Comparison of ENCODE assay signal across 8 cellular contexts in the genomic region with DNA sequence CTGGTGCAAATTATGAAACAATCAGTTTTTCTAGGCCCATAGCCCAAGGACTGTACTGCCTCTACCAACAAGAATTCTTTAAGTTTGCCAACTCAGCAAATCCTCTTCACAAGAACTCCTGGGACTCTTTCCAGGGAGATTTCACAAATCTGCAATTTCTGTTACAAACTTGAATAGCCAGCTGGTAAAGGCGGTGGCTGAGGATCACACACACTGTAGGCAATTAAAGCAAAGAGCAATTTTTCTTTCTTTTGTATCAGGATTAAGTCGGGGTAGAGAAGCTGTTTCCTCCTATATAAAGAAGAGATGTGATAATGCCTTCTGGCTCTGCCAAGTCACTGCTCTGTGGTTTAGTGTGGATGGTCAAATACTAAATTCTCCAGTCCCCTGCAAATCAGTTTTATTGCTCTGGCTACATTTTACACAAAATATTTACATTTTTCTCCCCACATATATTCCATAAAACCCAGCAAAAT. TPM values are rescaled to one million over a fixed set of nuclear protein-coding genes. Genes with fewer than 3 reads are reported as not detected.
A peak's percentile ranks its signal among the peaks of the same experiment; 100 is the strongest.
DNase-seq lines count a peak whose midpoint lies in the region; ATAC-seq and TF ChIP-seq lines count a peak whose summit lies in the region.

No MANE protein-coding gene starts in this region.

- H2AFZ ChIP-seq in HCT116 (ENCODE audit: low read depth, low read length, poor library complexity, severe bottlenecking) = no peak overlapping the region

- H3K4me2 ChIP-seq in HCT116 (ENCODE audit: low read length) = peak overlapping the region; percentile 75
- H3K4me2 ChIP-seq in skeletal muscle satellite cell (ENCODE audit: low read length) = peak overlapping the region; percentile 78

- H3K4me3 ChIP-seq in A673 (ENCODE audit: low read depth, low read length, poor library complexity, severe bottlenecking) = peak overlapping the region; percentile 81
- H3K4me3 ChIP-seq in HCT116 (replicated peaks in 1 of 2; ENCODE audit: low read depth in 1 of 2, low read length in 2 of 2) = peak overlapping the region; percentile 72 to 92; a peak in 3 of 4 replicates
- H3K4me3 ChIP-seq in heart right ventricle = peak overlapping the region in 4 of 10 donors; percentile 79 to 89 (median 82)
- H3K4me3 ChIP-seq in skeletal muscle satellite cell (ENCODE audit: low read length) = peak overlapping the region; percentile 93

- no peaks in the 10 kb centered on the region for H3K9me3 Mint-ChIP-seq in activated CD8-positive, alpha-beta T cell treated with anti-CD3 and anti-CD28 coated beads, Interleukin-2, amount 10 ng/mL, durations not matched to agents 7 days and 5 days (ENCODE audit: insufficient read depth)

- no peaks in the 10 kb centered on the region for H4K20me1 ChIP-seq in HCT116 (ENCODE audit: insufficient read depth)

- peak; percentile 95 for DNase-seq in A673 (ENCODE audit: low spot score)
- no peak for DNase-seq in HCT116 (ENCODE audit: low read depth, low spot score)
- DNase-seq in activated CD8-positive, alpha-beta T cell treated with anti-CD3 and anti-CD28 coated beads, Interleukin-2, amount 10 ng/mL, durations not matched to agents 7 days and 5 days = no peak
- no peak for DNase-seq in heart right ventricle
- DNase-seq in NCI-H524 treated with DMSO at 0.1 percent for 48 hours (lab: John Stamatoyannopoulos, UW) = no peak
- DNase-seq in cortex of kidney (lab: John Stamatoyannopoulos, UW) = no peak

- TF ChIP-seq POLR2A in HCT116 (IDR thresholded peaks at IDR 0.05; ENCODE audit: borderline replicate concordance, extremely low read depth, insufficient read depth, insufficient read length) = no peak

- RAD21 ChIA-PET in HCT116 (lab: Charles Lee; ENCODE audit: low non-redundant PET in 1 of 2, low total read pairs in 2 of 2, uncharacterized antibody in 2 of 2, unreplicated experiment in 2 of 2) = no interaction called here

- peaks cover 38% of the 10 kb centered on the region for H3K79me2 ChIP-seq in HCT116 (ENCODE audit: insufficient read depth, low read length)

- no TSS peak for BruUV-seq in A673 (replicated peaks; lab: Mats Ljungman, UMichigan)
- BruUV-seq in HCT116 (replicated peaks; lab: Mats Ljungman, UMichigan) = no TSS peak

- peaks cover 26% of the 10 kb centered on the region for H3K4me1 ChIP-seq in A673 (ENCODE audit: insufficient read depth, low read length, poor library complexity, severe bottlenecking)
- peaks cover 12 to 23% of the 10 kb centered on the region in 2 experiments for H3K4me1 ChIP-seq in HCT116 (ENCODE audit: control insufficient read depth in 1 of 2, insufficient read depth in 2 of 2, low read length in 2 of 2)
- H3K4me1 ChIP-seq in heart right ventricle = peaks cover 4 to 39% (median 22%) of the 10 kb centered on the region in 9 donors
- peaks cover 18% of the 10 kb centered on the region for H3K4me1 ChIP-seq in skeletal muscle satellite cell (ENCODE audit: control insufficient read depth, insufficient read depth, low read length)

- H3K27me3 Mint-ChIP-seq in activated CD8-positive, alpha-beta T cell treated with anti-CD3 and anti-CD28 coated beads, Interleukin-2, amount 10 ng/mL, durations not matched to agents 7 days and 5 days (ENCODE audit: low read depth) = peaks cover 2% of the 10 kb centered on the region

- no peak overlapping the region for H3K27ac Mint-ChIP-seq in activated CD8-positive, alpha-beta T cell treated with anti-CD3 and anti-CD28 coated beads, Interleukin-2, amount 10 ng/mL, durations not matched to agents 7 days and 5 days

- intact Hi-C loops in A673 (cut with micrococcal nuclease; ENCODE audit: unreplicated experiment) (loop anchor here (2.0 to 5.0 kb wide), 3 partner anchors 64 to 131 kb away; partner anchors contain the start of gene UCK2), HCT116 (cut with micrococcal nuclease) (loop anchor here (5.0 kb wide), 2 partner anchors 64 to 94 kb away; partner anchors contain the start of gene MGST3), heart right ventricle (cut with DNase I) (loop anchor here in 5 of 10 donors (5.0 to 10.0 kb wide), 6 partner anchors 64 to 322 kb away; partner anchors contain the start of gene MGST3 (in 2 of the 5))

- H3K9me2 ChIP-seq in HCT116 (ENCODE audit: insufficient read depth) = no peaks in the 10 kb centered on the region

- peak overlapping the region; percentile 100 for H3K4me3 Mint-ChIP-seq in activated CD8-positive, alpha-beta T cell treated with anti-CD3 and anti-CD28 coated beads, Interleukin-2, amount 10 ng/mL, durations not matched to agents 7 days and 5 days

- TF ChIP-seq CTCF in A673 (conservative IDR thresholded peaks at IDR 0.05; ENCODE audit: low read depth, low read length) (no peak), HCT116 (IDR thresholded peaks at IDR 0.05 in 2 of 3, conservative IDR thresholded peaks at IDR 0.05 in 1 of 3; ENCODE audit: borderline replicate concordance in 1 of 3, insufficient read depth in 1 of 3, low read depth in 2 of 3, low read length in 2 of 3) (no peak), heart right ventricle (IDR thresholded peaks at IDR 0.05) (no peak)

- H3K27me3 ChIP-seq in A673 (replicated peaks; ENCODE audit: insufficient read depth, low read depth, low read length, poor library complexity) = no peaks in the 10 kb centered on the region
- no peaks in the 10 kb centered on the region for H3K27me3 ChIP-seq in HCT116 (ENCODE audit: insufficient read depth, low read length)
- no peaks in the 10 kb centered on the region for H3K27me3 ChIP-seq in heart right ventricle
- no peaks in the 10 kb centered on the region for H3K27me3 ChIP-seq in skeletal muscle satellite cell (ENCODE audit: control insufficient read depth, insufficient read depth, low read length)

- peaks cover 33% of the 10 kb centered on the region for H3K4me1 Mint-ChIP-seq in activated CD8-positive, alpha-beta T cell treated with anti-CD3 and anti-CD28 coated beads, Interleukin-2, amount 10 ng/mL, durations not matched to agents 7 days and 5 days (ENCODE audit: low read depth)

- H3K27ac ChIP-seq in A673 (ENCODE audit: low read depth, low read length, poor library complexity, severe bottlenecking) (peak overlapping the region; percentile 97), HCT116 (ENCODE audit: low read depth, low read length) (no peak overlapping the region), heart right ventricle (peak overlapping the region in 7 of 10 donors; percentile 6 to 99 (median 95))

- H3K9ac ChIP-seq in HCT116 (ENCODE audit: low read length) = no peak overlapping the region; the same call in 1 of the 2 replicates
- peak overlapping the region; percentile 93 for H3K9ac ChIP-seq in skeletal muscle satellite cell (ENCODE audit: low read depth, low read length)

- CTCF ChIA-PET in A673 (lab: Charles Lee) = no interaction called here
- CTCF ChIA-PET in HCT116 (lab: Charles Lee) = interaction anchor here (1.0 kb wide), 1 partner anchor 175 kb away, joined by 3 read pairs; no protein-coding TSS in a partner anchor
- CTCF ChIA-PET in activated CD8-positive, alpha-beta T cell treated with anti-CD3 and anti-CD28 coated beads, Interleukin-2, amount 10 ng/mL, durations not matched to agents 7 days and 5 days (lab: Charles Lee) = interaction anchor here (0.9 to 1.5 kb wide), 5 partner anchors 10 to 329 kb away, joined by 3 to 4 read pairs (median 3); no protein-coding TSS in a partner anchor

- 9 to 22% methylated on average over 2 of the region's 2 CpGs for WGBS in heart right ventricle, 2 donors

- POLR2A ChIA-PET in A673 (lab: Charles Lee; ENCODE audit: low non-redundant PET) = no interaction called here
- POLR2A ChIA-PET in HCT116 (lab: Charles Lee) = no interaction called here
- POLR2A ChIA-PET in activated CD8-positive, alpha-beta T cell treated with anti-CD3 and anti-CD28 coated beads, Interleukin-2, amount 10 ng/mL, durations not matched to agents 7 days and 5 days (lab: Charles Lee) = interaction anchor here (1.8 kb wide), 1 partner anchor 12 kb away, joined by 5 read pairs; no protein-coding TSS in a partner anchor

- TF ChIP-seq RAD21 in HCT116 (IDR thresholded peaks at IDR 0.05; ENCODE audit: low read depth) = no peak

- no peaks in the 10 kb centered on the region for H3K9me3 ChIP-seq in A673 (ENCODE audit: low read depth, low read length, poor library complexity, severe bottlenecking)
- H3K9me3 ChIP-seq in HCT116 (ENCODE audit: control insufficient read depth in 1 of 2, insufficient read depth in 1 of 2, low read depth in 1 of 2, low read length in 2 of 2) = no peaks in the 10 kb centered on the region
- no peaks in the 10 kb centered on the region for H3K9me3 ChIP-seq in heart right ventricle
- no peaks in the 10 kb centered on the region for H3K9me3 ChIP-seq in skeletal muscle satellite cell (replicated peaks; ENCODE audit: low read length)

- peaks cover 38% of the 10 kb centered on the region for H3K36me3 Mint-ChIP-seq in activated CD8-positive, alpha-beta T cell treated with anti-CD3 and anti-CD28 coated beads, Interleukin-2, amount 10 ng/mL, durations not matched to agents 7 days and 5 days (ENCODE audit: low read depth)

- ATAC-seq in HCT116 (no peak), heart right ventricle (peak in 4 of 8 donors; percentile 2 to 30 (median 15)), GM21528 (IDR thresholded peaks at IDR 0.05; ENCODE audit: low FRiP score, unreplicated experiment) (no peak)
- no peak for ATAC-seq in activated CD8-positive, alpha-beta T cell treated with anti-CD3 and anti-CD28 coated beads, Interleukin-2, amount 10 ng/mL, durations not matched to agents 7 days and 5 days

- peaks cover 6% of the 10 kb centered on the region for H3K36me3 ChIP-seq in A673 (ENCODE audit: insufficient read depth, low read length, poor library complexity, severe bottlenecking)
- H3K36me3 ChIP-seq in HCT116 (ENCODE audit: control insufficient read depth in 1 of 2, insufficient read depth in 2 of 2, low read length in 2 of 2) = no peaks in the 10 kb centered on the region
- H3K36me3 ChIP-seq in heart right ventricle = peaks cover 0 to 19% (median 0%) of the 10 kb centered on the region in 9 donors
- peaks cover 3% of the 10 kb centered on the region for H3K36me3 ChIP-seq in skeletal muscle satellite cell (ENCODE audit: insufficient read depth, low read length)

TF ChIP-seq in HCT116, 20 proteins besides CTCF, POLR2A, EP300 and RAD21 (continues in another document):
- TF ChIP-seq, protein P1, sequence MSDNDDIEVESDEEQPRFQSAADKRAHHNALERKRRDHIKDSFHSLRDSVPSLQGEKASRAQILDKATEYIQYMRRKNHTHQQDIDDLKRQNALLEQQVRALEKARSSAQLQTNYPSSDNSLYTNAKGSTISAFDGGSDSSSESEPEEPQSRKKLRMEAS (IDR thresholded peaks at IDR 0.05) = no peak
- TF ChIP-seq, protein P2, sequence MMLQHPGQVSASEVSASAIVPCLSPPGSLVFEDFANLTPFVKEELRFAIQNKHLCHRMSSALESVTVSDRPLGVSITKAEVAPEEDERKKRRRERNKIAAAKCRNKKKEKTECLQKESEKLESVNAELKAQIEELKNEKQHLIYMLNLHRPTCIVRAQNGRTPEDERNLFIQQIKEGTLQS (IDR thresholded peaks at IDR 0.05) = no peak
- no peak for TF ChIP-seq SRF (IDR thresholded peaks at IDR 0.05; ENCODE audit: low read depth)

RNA-seq across cellular contexts. Expression of gene ALDH9A1, which starts 1.7 kb away (rescaled TPM):
- 81.7 and 83.0 TPM in 2 replicates for total RNA-seq in A673 (2021)
- 46.0 TPM for total RNA-seq in HCT116 (2021; ENCODE audit: unreplicated experiment)
- 28.9 and 34.0 TPM in 2 replicates for polyA plus RNA-seq in HCT116 (2012)
- total RNA-seq in activated CD8-positive, alpha-beta T cell treated with anti-CD3 and anti-CD28 coated beads, Interleukin-2, amount 10 ng/mL, durations not matched to agents 7 days and 5 days = 10 to 100 TPM; 42.7 to 48.2 TPM
- 10 to 100 TPM; 47.3 to 75.3 (median 66.2) TPM for total RNA-seq in heart right ventricle
- 10 to 100 TPM; 13.8 to 35.8 TPM for polyA plus RNA-seq in heart right ventricle
- 65.9 and 69.9 TPM in 2 replicates for total RNA-seq in skeletal muscle satellite cell (2012; rRNA removed)
